Comparison of ENCODE assay signal across 8 cellular contexts in the genomic region with DNA sequence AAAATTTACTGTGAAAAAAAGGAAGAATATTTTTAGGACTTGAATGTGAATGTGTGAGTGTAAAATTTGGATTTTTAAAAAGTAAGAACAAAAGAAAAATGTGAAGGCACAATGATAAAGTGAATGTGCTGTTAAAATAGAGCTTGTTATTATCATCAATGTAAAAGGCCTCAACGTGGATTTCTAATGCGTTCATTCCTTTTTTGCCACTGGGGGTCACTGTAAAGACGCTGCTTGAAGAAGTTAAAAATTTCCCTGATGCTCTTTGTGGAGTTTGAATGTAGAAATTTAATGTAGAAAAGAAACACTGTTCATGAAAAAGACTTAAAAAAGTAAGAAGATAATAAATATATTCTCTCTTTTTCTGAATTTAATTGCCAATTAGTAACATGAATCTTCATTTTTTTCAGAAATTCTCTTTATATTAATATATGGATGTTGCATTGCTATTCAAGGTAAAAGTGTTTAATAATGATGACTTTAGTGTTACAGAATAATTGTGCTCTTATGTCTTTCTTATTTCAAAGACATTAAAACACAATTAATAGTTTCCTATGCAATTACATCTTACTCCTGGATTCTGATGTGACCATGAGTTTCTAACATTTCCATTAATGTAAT.
DNase-seq lines count a peak whose midpoint lies in the region; ATAC-seq and TF ChIP-seq lines count a peak whose summit lies in the region.

No MANE protein-coding gene starts in this region.

- no peaks in the 10 kb centered on the region for H3K27me3 ChIP-seq in lung (ENCODE audit: control insufficient read depth, insufficient read depth)

- DNase-seq in NCI-H1436 (lab: John Stamatoyannopoulos, UW): peak; percentile 37
- no peak for DNase-seq in NCI-H1436 treated with DMSO at 0.1 percent for 48 hours (lab: John Stamatoyannopoulos, UW)
- DNase-seq in GM13977 (ENCODE audit: low spot score): no peak
- peak; percentile 61 for DNase-seq in NOMO-1 treated with DMSO at 0.1 percent for 48 hours (lab: John Stamatoyannopoulos, UW; ENCODE audit: unreplicated experiment)
- peak; percentile 82 to 83 for DNase-seq in cardiac fibroblast (ENCODE audit: low read depth in 2 of 2)
- no peak for DNase-seq in lung (ENCODE audit: low spot score)
- DNase-seq in hepatic stellate cell (ENCODE audit: low spot score): no peak

- no peaks in the 10 kb centered on the region for H3K9me3 ChIP-seq in lung (ENCODE audit: control insufficient read depth in 2 of 2, insufficient read depth in 1 of 2, low read length in 1 of 2)

- H3K4me3 ChIP-seq in cardiac fibroblast (replicated peaks in 1 of 2; ENCODE audit: low read depth in 2 of 2, low read length in 2 of 2): no peak overlapping the region
- H3K4me3 ChIP-seq in lung: no peak overlapping the region

- peak; percentile 64 for TF ChIP-seq CTCF in GM13977 (IDR thresholded peaks at IDR 0.05; ENCODE audit: extremely low read depth, insufficient read depth, missing control alignments)
- peak; percentile 76 for TF ChIP-seq CTCF in cardiac fibroblast (IDR thresholded peaks at IDR 0.05; ENCODE audit: low read depth, low read length)
- TF ChIP-seq CTCF in lung (IDR thresholded peaks at IDR 0.05; ENCODE audit: control extremely low read depth, extremely low read depth): peak; percentile 71

- WGBS in lung, 2 donors: 7 to 9% methylated on average over 3 of the region's 3 CpGs

- H3K36me3 ChIP-seq in lung (ENCODE audit: control insufficient read depth in 2 of 2, insufficient read depth in 2 of 2, low read length in 2 of 2): no peaks in the 10 kb centered on the region

- TF ChIP-seq POLR2A in GM18505 (IDR thresholded peaks at IDR 0.05; ENCODE audit: borderline replicate concordance, extremely low read depth, insufficient read depth, insufficient read length): no peak

- H3K27ac ChIP-seq in lung (ENCODE audit: low read depth in 1 of 2, low read length in 1 of 2): no peak overlapping the region

- no peak for ATAC-seq in lung (ENCODE audit: insufficient read depth, low FRiP score)
- ATAC-seq in GM18505 (IDR thresholded peaks at IDR 0.05; ENCODE audit: unreplicated experiment): no peak

- H3K4me1 ChIP-seq in lung (ENCODE audit: control insufficient read depth in 2 of 2, insufficient read depth in 2 of 2, low read length in 2 of 2): no peaks in the 10 kb centered on the region

- in situ Hi-C loops in GM13977 (cut with MboI; ENCODE audit: low pct_unique_long_range_greater_than_20kb, low sequenced_read_pairs, unreplicated experiment): loop anchor here (10.0 kb wide), 1 partner anchor 392 kb away; no protein-coding TSS in a partner anchor

Comparison
In these comparisons a context has a peak if more than half of its experiments do, and no peak if none do; other contexts are left out.
1. DNase-seq: peak in NCI-H1436 (single experiment), NOMO-1 treated with DMSO at 0.1 percent for 48 hours (single experiment) and cardiac fibroblast (2 of 2); none in NCI-H1436 treated with DMSO at 0.1 percent for 48 hours (single experiment), GM13977 (single experiment), lung (single experiment) and hepatic stellate cell (single experiment).
2. Peak in every context shown above with its lines, with median percentiles within 50 percentile points of each other: CTCF ChIP-seq.